1 cellular context compared by ENCODE assay signal in the genomic region with DNA sequence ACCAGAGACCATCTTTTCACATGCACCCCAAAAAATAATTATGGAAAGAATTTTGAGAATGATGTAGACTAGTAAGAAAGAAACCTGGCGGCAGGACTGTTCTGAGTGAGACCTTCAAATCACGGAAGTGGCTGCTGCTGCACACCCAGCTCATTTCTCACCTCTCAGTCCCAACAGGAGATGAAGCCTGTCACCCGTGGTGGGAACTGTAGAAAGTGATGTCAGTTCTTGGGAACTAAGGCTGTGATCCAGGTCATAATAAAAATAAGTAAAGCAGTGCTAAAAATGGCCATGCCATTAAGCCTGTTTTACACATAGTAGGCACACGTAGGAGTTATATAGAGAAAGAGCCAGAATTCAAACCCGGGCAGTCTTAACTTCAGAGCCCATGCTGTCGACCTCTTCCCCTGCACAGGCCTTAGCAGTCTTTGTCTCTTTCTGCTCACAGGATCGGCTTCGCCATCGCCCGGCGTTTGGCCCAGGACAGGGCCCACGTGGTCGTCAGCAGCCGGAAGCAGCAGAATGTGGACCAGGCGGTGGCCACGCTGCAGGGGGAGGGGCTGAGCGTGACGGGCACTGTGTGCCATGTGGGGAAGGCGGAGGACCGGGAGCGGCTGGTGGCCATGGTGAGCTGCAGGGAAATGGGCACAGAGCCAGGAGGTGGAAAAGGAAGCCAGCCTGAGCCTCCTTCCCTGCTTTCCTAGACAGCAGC.
TF ChIP-seq lines count a peak whose summit lies in the region.

No MANE protein-coding gene starts in this region.

TF ChIP-seq in endothelial cell of umbilical vein, 7 proteins besides CTCF, POLR2A, EP300 and RAD21:
- TF ChIP-seq, protein P1, sequence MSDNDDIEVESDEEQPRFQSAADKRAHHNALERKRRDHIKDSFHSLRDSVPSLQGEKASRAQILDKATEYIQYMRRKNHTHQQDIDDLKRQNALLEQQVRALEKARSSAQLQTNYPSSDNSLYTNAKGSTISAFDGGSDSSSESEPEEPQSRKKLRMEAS (IDR thresholded peaks at IDR 0.05; ENCODE audit: insufficient read depth, insufficient read length), result peak; percentile 13
